ENCODE assay signal across 19 cellular contexts in the genomic region with DNA sequence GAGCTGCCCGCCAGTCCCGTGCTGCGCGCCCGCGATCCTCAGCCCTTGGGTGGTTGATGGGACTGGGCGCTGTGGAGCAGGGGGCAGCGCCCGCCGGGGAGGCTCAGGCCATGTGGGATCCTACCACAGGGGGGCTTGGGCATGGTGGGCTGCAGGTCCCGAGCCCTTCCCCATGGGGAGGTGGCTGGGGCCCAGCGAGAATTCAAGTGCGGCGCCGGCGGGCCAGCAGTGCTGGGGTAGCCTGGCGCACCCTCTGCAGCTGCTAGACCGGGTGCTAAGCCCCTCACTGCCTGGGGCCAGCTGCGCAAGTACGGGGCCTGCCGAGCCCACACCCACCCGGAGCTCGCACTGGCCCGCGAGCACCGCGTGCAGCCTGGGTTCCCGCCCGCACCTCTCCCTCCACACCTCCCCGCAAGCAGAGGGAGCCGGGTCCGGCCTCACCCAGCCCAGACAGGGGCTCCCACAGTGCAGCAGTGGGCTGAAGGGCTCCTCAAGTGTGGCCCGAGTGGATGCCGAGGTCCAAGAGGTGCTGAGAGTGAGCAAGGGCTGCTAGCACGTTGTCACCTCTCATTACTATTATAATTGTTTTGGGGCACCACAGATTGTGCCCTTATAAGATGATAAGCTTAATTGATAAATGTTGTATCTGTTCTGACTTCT.
"Had no signal": no experiment of that assay in that cellular context is flagged by ENCODE, and none has a peak within 500 bp of the region (broad histone marks: within the 10 kb centered on the region; RNA-seq: fewer than 3 reads in every experiment).

No MANE protein-coding gene starts in this region.

- H3K4me3 ChIP-seq: dorsolateral prefrontal cortex, esophagus muscularis mucosa, gastrocnemius medialis, heart right ventricle, lung, sigmoid colon, skin epidermis, tibial nerve had no signal

- FAIRE-seq: islet of Langerhans had no signal

- H3K4me3 Mint-ChIP-seq: naive B cell, nephron had no signal

- H3K27me3 ChIP-seq: dorsolateral prefrontal cortex, esophagus muscularis mucosa, gastrocnemius medialis, heart right ventricle, sigmoid colon, tibial nerve had no signal

- DNase-seq: cortex of kidney; effector CD8-positive, alpha-beta T cell; gastrocnemius medialis; heart right ventricle; hypothalamus; mesendoderm; naive B cell; sigmoid colon; stimulated activated CD4-positive, alpha-beta T cell treated with anti-CD3 and anti-CD28 coated beads, Interleukin-12 subunit alpha, Interleukin-12 subunit beta, amount 100 ng/mL, for 4 hours; stimulated activated naive CD4-positive, alpha-beta T cell treated with Interleukin-2 at 50 U/mL for 16 hours had no signal

- H3K27ac ChIP-seq: dorsolateral prefrontal cortex, esophagus muscularis mucosa, gastrocnemius medialis, heart right ventricle, parathyroid adenoma, sigmoid colon, skin epidermis, tibial nerve had no signal

- H3K36me3 Mint-ChIP-seq: naive B cell had no signal

- H3K27ac Mint-ChIP-seq: naive B cell had no signal

- H3K4me1 Mint-ChIP-seq: naive B cell, nephron had no signal

- H3K9me3 ChIP-seq: gastrocnemius medialis, sigmoid colon had no signal

- H3K36me3 ChIP-seq: esophagus muscularis mucosa, gastrocnemius medialis, heart right ventricle, sigmoid colon, tibial nerve had no signal

- H3K4me1 ChIP-seq: esophagus muscularis mucosa, gastrocnemius medialis, heart right ventricle, parathyroid adenoma, sigmoid colon had no signal

- H2AFZ ChIP-seq: parathyroid adenoma had no signal

- H3K9ac ChIP-seq: parathyroid adenoma had no signal

- H3K27me3 Mint-ChIP-seq: naive B cell had no signal

- ATAC-seq: gastrocnemius medialis, heart right ventricle, left lobe of liver had no signal
